8 cellular contexts compared by ENCODE assay signal in genomic region chr7:100427762-100428198, GRCh38. TPM values are rescaled to one million over a fixed set of nuclear protein-coding genes. Genes with fewer than 3 reads are reported as not detected.
A peak's percentile ranks its signal among the peaks of the same experiment; 100 is the strongest.
DNase-seq lines count a peak whose midpoint lies in the region; ATAC-seq and TF ChIP-seq lines count a peak whose summit lies in the region.

No MANE protein-coding gene starts in this region.

- peaks cover 12% of the 10 kb centered on the region for H3K36me3 Mint-ChIP-seq in WTC11

- in situ Hi-C loops in GM23248 (cut with MboI) = no loop called here

- peak overlapping the region; percentile 94 for H3K4me2 ChIP-seq in GM23248 (ENCODE audit: unreplicated experiment)

- ATAC-seq in WTC11 (no peak), HG03460 (IDR thresholded peaks at IDR 0.05; ENCODE audit: unreplicated experiment) (no peak)

- no peaks in the 10 kb centered on the region for H3K36me3 ChIP-seq in GM23248 (ENCODE audit: low read depth)

- H3K27me3 ChIP-seq in GM23248 (replicated peaks; ENCODE audit: insufficient read depth) = no peaks in the 10 kb centered on the region

- DNase-seq in GM23248 = no peak
- no peak for DNase-seq in WTC11 (ENCODE audit: low spot score)
- DNase-seq in fibroblast of the aortic adventitia (ENCODE audit: low read depth) = no peak
- no peak for DNase-seq in retinal pigment epithelial cell (ENCODE audit: low read depth)
- DNase-seq in NAMALWA (ENCODE audit: low spot score) = no peak
- DNase-seq in NCI-H774 (lab: John Stamatoyannopoulos, UW) = no peak
- DNase-seq in iPS-NIHi11 (ENCODE audit: low spot score) = no peak

- H3K27me3 Mint-ChIP-seq in WTC11 (ENCODE audit: low read depth) = peaks cover 30% of the 10 kb centered on the region

- CTCF ChIA-PET in WTC11 (lab: Charles Lee) = interaction anchor here (0.6 to 3.2 kb wide), 9 partner anchors 10 to 159 kb away, joined by 3 to 20 read pairs (median 4); partner anchors contain the start of genes FBXO24 and LRCH4

- peaks cover 17% of the 10 kb centered on the region for H3K4me1 Mint-ChIP-seq in WTC11

- H3K79me2 ChIP-seq in GM23248 (ENCODE audit: insufficient read depth) = peaks cover 31% of the 10 kb centered on the region

- H4K20me1 ChIP-seq in GM23248 (ENCODE audit: insufficient read depth) = no peaks in the 10 kb centered on the region

- peaks cover 4% of the 10 kb centered on the region; the same call in 1 of the 2 replicates for H3K9me3 Mint-ChIP-seq in WTC11

- H3F3A ChIP-seq in GM23248 (ENCODE audit: insufficient read depth) = 0 out of 2 replicates have a peak, but pooled peaks cover 5% of the 10 kb centered on the region

- H3K4me1 ChIP-seq in GM23248 (ENCODE audit: insufficient read depth) = 0 out of 2 replicates have a peak, but pooled peaks cover 14% of the 10 kb centered on the region

- peak overlapping the region; percentile 100; the same call in 1 of the 2 replicates for H3K27ac ChIP-seq in GM23248

- WGBS in GM23248 (ENCODE audit: low coverage in 1 of 2, low lambda C conversion rate in 2 of 2, missing lambda C conversion rate in 2 of 2), 2 experiments = 39 to 60% methylated on average over 10 to 14 of the region's 16 CpGs

- H3K4me3 ChIP-seq in GM23248 (peak overlapping the region; percentile 92), fibroblast of the aortic adventitia (ENCODE audit: low read depth, low read length) (peak overlapping the region; percentile 83), retinal pigment epithelial cell (ENCODE audit: low read length) (peak overlapping the region; percentile 85)

- H3K4me3 Mint-ChIP-seq in WTC11 = peak overlapping the region; percentile 97

- POLR2A ChIA-PET in WTC11 (lab: Charles Lee) = interaction anchor here (0.7 to 3.0 kb wide), 8 partner anchors 8 to 484 kb away, joined by 3 to 25 read pairs (median 6); partner anchors contain the start of genes FBXO24, GAL3ST4, MOSPD3 and PPP1R35

- H3K27ac Mint-ChIP-seq in WTC11 = no peak overlapping the region

- no peaks in the 10 kb centered on the region for H3K9me3 ChIP-seq in GM23248 (ENCODE audit: low read depth)

- H3K9me2 ChIP-seq in GM23248 (ENCODE audit: insufficient read depth) = no peaks in the 10 kb centered on the region

- peak overlapping the region; percentile 94 for H2AFZ ChIP-seq in GM23248

- no peak for TF ChIP-seq CTCF in WTC11 (IDR thresholded peaks at IDR 0.05)
- TF ChIP-seq CTCF in fibroblast of the aortic adventitia (IDR thresholded peaks at IDR 0.05; ENCODE audit: insufficient read depth, low read length) = no peak
- no peak for TF ChIP-seq CTCF in retinal pigment epithelial cell (conservative IDR thresholded peaks at IDR 0.05; ENCODE audit: low read depth, low read length)

- peak overlapping the region; percentile 98; the same call in 1 of the 2 replicates for H3K9ac ChIP-seq in GM23248

TF ChIP-seq in WTC11, 78 proteins besides CTCF, POLR2A, EP300 and RAD21:
- TF ChIP-seq ELF4 (CRISPR knock-in tag; IDR thresholded peaks at IDR 0.05; ENCODE audit: low read depth) (peak; percentile 91; the same call in 1 of the 2 replicates), NR1H2 (CRISPR knock-in tag; IDR thresholded peaks at IDR 0.05) (no peak)

RNA-seq across cellular contexts. Expression of gene ZCWPW1, which starts 0.7 kb away (rescaled TPM):
- total RNA-seq in GM23248 (2014; rRNA removed; shearing (Covaris generic)) = 0.89 and 1.9 TPM in 2 replicates
- 3.6 and 4.2 TPM in 2 replicates for polyA plus RNA-seq in GM23248 (2016; fragmentation: Nextera tagmentation; extraction: Ambion mirVana)
- total RNA-seq in WTC11 (2021) (1.4 to 1.5 TPM (median 1.4 TPM) in 3 replicates), fibroblast of the aortic adventitia (ENCODE audit: low replicate concordance) (2.4 and 3.0 TPM in 2 replicates)

RNA-seq across cellular contexts. Expression of gene MEPCE, which starts 1.9 kb away (rescaled TPM):
- total RNA-seq in GM23248 (2014; rRNA removed; shearing (Covaris generic)) = 24.2 and 27.2 TPM in 2 replicates
- 7.7 and 8.0 TPM in 2 replicates for polyA plus RNA-seq in GM23248 (2016; fragmentation: Nextera tagmentation; extraction: Ambion mirVana)
- 41.9 to 49.6 TPM (median 47.7 TPM) in 3 replicates for total RNA-seq in WTC11 (2021)
- 48.0 and 49.6 TPM in 2 replicates for total RNA-seq in fibroblast of the aortic adventitia (ENCODE audit: low replicate concordance)

RNA-seq across cellular contexts. Expression of gene PPP1R35, which starts 8.5 kb away (rescaled TPM):
- total RNA-seq in GM23248 (2014; rRNA removed; shearing (Covaris generic)) = 11.9 and 15.8 TPM in 2 replicates
- polyA plus RNA-seq in GM23248 (2016; fragmentation: Nextera tagmentation; extraction: Ambion mirVana) = 15.7 and 20.0 TPM in 2 replicates
- total RNA-seq in WTC11 (2021) (85.9 to 90.8 TPM (median 88.3 TPM) in 3 replicates), fibroblast of the aortic adventitia (ENCODE audit: low replicate concordance) (8.8 and 9.2 TPM in 2 replicates)

RNA-seq across cellular contexts. Expression of gene SPACDR, which starts 36.3 kb away (rescaled TPM):
- total RNA-seq in GM23248 (2014; rRNA removed; shearing (Covaris generic)) = not detected in 2 replicates
- polyA plus RNA-seq in GM23248 (2016; fragmentation: Nextera tagmentation; extraction: Ambion mirVana) = 0.50 TPM in 1 of 2 replicates, not detected in the other
- total RNA-seq in WTC11 (2021) = 0.33 to 0.48 TPM (median 0.39 TPM) in 3 replicates
- total RNA-seq in fibroblast of the aortic adventitia (ENCODE audit: low replicate concordance) = 0.27 TPM in 1 of 2 replicates, not detected in the other

RNA-seq across cellular contexts. Expression of gene TSC22D4, which starts 51.2 kb away (rescaled TPM):
- total RNA-seq in GM23248 (2014; rRNA removed; shearing (Covaris generic)) = 18.6 and 30.7 TPM in 2 replicates
- polyA plus RNA-seq in GM23248 (2016; fragmentation: Nextera tagmentation; extraction: Ambion mirVana) = 19.1 and 20.7 TPM in 2 replicates
- total RNA-seq in WTC11 (2021) (27.5 to 34.5 TPM (median 29.7 TPM) in 3 replicates), fibroblast of the aortic adventitia (ENCODE audit: low replicate concordance) (25.6 and 31.6 TPM in 2 replicates)
